ENCODE assay signal across 1 cellular context in genomic region chr2:192885569-192886160, GRCh38.
TF ChIP-seq lines count a peak whose summit lies in the region.

No MANE protein-coding gene starts in this region.

TF ChIP-seq in GM23338, 12 proteins besides CTCF, POLR2A, EP300 and RAD21 (continued from another document):
- TF ChIP-seq, protein P1, sequence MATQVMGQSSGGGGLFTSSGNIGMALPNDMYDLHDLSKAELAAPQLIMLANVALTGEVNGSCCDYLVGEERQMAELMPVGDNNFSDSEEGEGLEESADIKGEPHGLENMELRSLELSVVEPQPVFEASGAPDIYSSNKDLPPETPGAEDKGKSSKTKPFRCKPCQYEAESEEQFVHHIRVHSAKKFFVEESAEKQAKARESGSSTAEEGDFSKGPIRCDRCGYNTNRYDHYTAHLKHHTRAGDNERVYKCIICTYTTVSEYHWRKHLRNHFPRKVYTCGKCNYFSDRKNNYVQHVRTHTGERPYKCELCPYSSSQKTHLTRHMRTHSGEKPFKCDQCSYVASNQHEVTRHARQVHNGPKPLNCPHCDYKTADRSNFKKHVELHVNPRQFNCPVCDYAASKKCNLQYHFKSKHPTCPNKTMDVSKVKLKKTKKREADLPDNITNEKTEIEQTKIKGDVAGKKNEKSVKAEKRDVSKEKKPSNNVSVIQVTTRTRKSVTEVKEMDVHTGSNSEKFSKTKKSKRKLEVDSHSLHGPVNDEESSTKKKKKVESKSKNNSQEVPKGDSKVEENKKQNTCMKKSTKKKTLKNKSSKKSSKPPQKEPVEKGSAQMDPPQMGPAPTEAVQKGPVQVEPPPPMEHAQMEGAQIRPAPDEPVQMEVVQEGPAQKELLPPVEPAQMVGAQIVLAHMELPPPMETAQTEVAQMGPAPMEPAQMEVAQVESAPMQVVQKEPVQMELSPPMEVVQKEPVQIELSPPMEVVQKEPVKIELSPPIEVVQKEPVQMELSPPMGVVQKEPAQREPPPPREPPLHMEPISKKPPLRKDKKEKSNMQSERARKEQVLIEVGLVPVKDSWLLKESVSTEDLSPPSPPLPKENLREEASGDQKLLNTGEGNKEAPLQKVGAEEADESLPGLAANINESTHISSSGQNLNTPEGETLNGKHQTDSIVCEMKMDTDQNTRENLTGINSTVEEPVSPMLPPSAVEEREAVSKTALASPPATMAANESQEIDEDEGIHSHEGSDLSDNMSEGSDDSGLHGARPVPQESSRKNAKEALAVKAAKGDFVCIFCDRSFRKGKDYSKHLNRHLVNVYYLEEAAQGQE (IDR thresholded peaks at IDR 0.05; ENCODE audit: unreplicated experiment), result no peak
- TF ChIP-seq POLR2AphosphoS5 (IDR thresholded peaks at IDR 0.05; ENCODE audit: low read depth) (no peak), STAT1 (IDR thresholded peaks at IDR 0.05; ENCODE audit: unreplicated experiment) (no peak), JUNB (IDR thresholded peaks at IDR 0.05; ENCODE audit: unreplicated experiment) (no peak), ZNF462 (CRISPR knock-in tag; IDR thresholded peaks at IDR 0.05) (no peak), EZH2phosphoT487 (IDR thresholded peaks at IDR 0.05; ENCODE audit: unreplicated experiment) (no peak)
TF ChIP-seq in GM23338: peak in this region for 0.
